In genomic region chr9:86488794-86489193, GRCh38 we compare ENCODE assay signal across 15 cellular contexts.
"Had no signal": no experiment of that assay in that cellular context is flagged by ENCODE, and none has a peak within 500 bp of the region (broad histone marks: within the 10 kb centered on the region; RNA-seq: fewer than 3 reads in every experiment).

No MANE protein-coding gene starts in this region.

- H3K36me3 Mint-ChIP-seq: naive B cell; stimulated activated naive B cell treated with anti-CD40 and anti-IgM and Interleukin-4, amounts not matched to agents 10 μg/mL and 1 μg/mL and 100 μg/mL, for 72 hours had no signal

- ATAC-seq: activated naive CD8-positive, alpha-beta T cell treated with anti-CD3 and anti-CD28 coated beads, Interleukin-2, amount 50 U/mL, for 24 hours; activated T-helper 17 cell treated with anti-CD3 and anti-CD28 coated beads, Interleukin-2, amount 50 U/mL, for 72 hours; left cardiac atrium; stimulated activated naive B cell treated with anti-CD40 and anti-IgM and Interleukin-4, amounts not matched to agents 10 μg/mL and 1 μg/mL and 100 μg/mL, for 72 hours had no signal

- H3K9me3 Mint-ChIP-seq: activated naive CD4-positive, alpha-beta T cell treated with anti-CD3 and anti-CD28 coated beads for 36 hours; activated naive CD8-positive, alpha-beta T cell treated with anti-CD3 and anti-CD28 coated beads, Interleukin-2, amount 50 U/mL, for 24 hours; activated T-helper 17 cell treated with anti-CD3 and anti-CD28 coated beads, Interleukin-2, amount 50 U/mL, for 72 hours; naive B cell; stimulated activated naive B cell treated with anti-CD40 and anti-IgM and Interleukin-4, amounts not matched to agents 10 μg/mL and 1 μg/mL and 100 μg/mL, for 72 hours had no signal

- H3K27me3 Mint-ChIP-seq: activated naive CD8-positive, alpha-beta T cell treated with anti-CD3 and anti-CD28 coated beads, Interleukin-2, amount 50 U/mL, for 24 hours; activated T-helper 17 cell treated with anti-CD3 and anti-CD28 coated beads, Interleukin-2, amount 50 U/mL, for 72 hours had no signal

- H3K27me3 ChIP-seq: breast epithelium, transverse colon had no signal

- H3K9me3 ChIP-seq: breast epithelium, transverse colon had no signal

- DNase-seq: activated CD4-positive, alpha-beta T cell treated with anti-CD3 and anti-CD28 coated beads, Interleukin-2, amount 50 U/mL, for 48 hours; activated CD4-positive, CD25-positive, alpha-beta regulatory T cell treated with anti-CD3 and anti-CD28 coated beads, Interleukin-2, amount 50 U/mL, for 72 hours; activated naive CD4-positive, alpha-beta T cell treated with anti-CD3 and anti-CD28 coated beads for 36 hours; activated naive CD8-positive, alpha-beta T cell treated with anti-CD3 and anti-CD28 coated beads, Interleukin-2, amount 50 U/mL, for 24 hours; aorta; cerebellar nuclear complex; effector CD8-positive, alpha-beta T cell; foreskin fibroblast; left cardiac atrium; naive B cell; stimulated activated CD4-positive, alpha-beta T cell treated with anti-CD3 and anti-CD28 coated beads, Interleukin-2, amount 100 ng/mL, for 24 hours; stimulated activated naive B cell treated with anti-CD40 and anti-IgM and Interleukin-4, amounts not matched to agents 10 μg/mL and 1 μg/mL and 100 μg/mL, for 72 hours; transverse colon had no signal

- H3K4me1 ChIP-seq: breast epithelium had no signal

- H3K27ac Mint-ChIP-seq: activated naive CD4-positive, alpha-beta T cell treated with anti-CD3 and anti-CD28 coated beads for 36 hours; activated naive CD8-positive, alpha-beta T cell treated with anti-CD3 and anti-CD28 coated beads, Interleukin-2, amount 50 U/mL, for 24 hours; activated T-helper 17 cell treated with anti-CD3 and anti-CD28 coated beads, Interleukin-2, amount 50 U/mL, for 72 hours; stimulated activated naive B cell treated with anti-CD40 and anti-IgM and Interleukin-4, amounts not matched to agents 10 μg/mL and 1 μg/mL and 100 μg/mL, for 72 hours had no signal

- H3K4me3 Mint-ChIP-seq: activated naive CD4-positive, alpha-beta T cell treated with anti-CD3 and anti-CD28 coated beads for 36 hours; activated naive CD8-positive, alpha-beta T cell treated with anti-CD3 and anti-CD28 coated beads, Interleukin-2, amount 50 U/mL, for 24 hours; activated T-helper 17 cell treated with anti-CD3 and anti-CD28 coated beads, Interleukin-2, amount 50 U/mL, for 72 hours; naive B cell; stimulated activated naive B cell treated with anti-CD40 and anti-IgM and Interleukin-4, amounts not matched to agents 10 μg/mL and 1 μg/mL and 100 μg/mL, for 72 hours had no signal

- H3K4me3 ChIP-seq: breast epithelium, transverse colon had no signal

- H3K4me1 Mint-ChIP-seq: activated T-helper 17 cell treated with anti-CD3 and anti-CD28 coated beads, Interleukin-2, amount 50 U/mL, for 72 hours had no signal

- H3K36me3 ChIP-seq: breast epithelium, transverse colon had no signal

- H3K27ac ChIP-seq: transverse colon had no signal
